8 cellular contexts compared by ENCODE assay signal in genomic region chr10:65570143-65571010, GRCh38.
DNase-seq lines count a peak whose midpoint lies in the region; ATAC-seq, FAIRE-seq and TF ChIP-seq lines count a peak whose summit lies in the region.

No MANE protein-coding gene starts in this region.

- no peak overlapping the region for H3K4ac ChIP-seq in H1 (replicated peaks; ENCODE audit: insufficient read length, low read depth, low read length)
- peak overlapping the region; percentile 46 for H3K4ac ChIP-seq in mesendoderm (ENCODE audit: low read depth, low read length)

- H3K9me3 ChIP-seq in CD4-positive, CD25-positive, alpha-beta regulatory T cell (ENCODE audit: control insufficient read depth in 2 of 2, low read length in 2 of 2) = no peaks in the 10 kb centered on the region
- H3K9me3 ChIP-seq in H1 (ENCODE audit: insufficient read depth in 2 of 2, low read depth in 1 of 2, low read length in 1 of 2) = no peaks in the 10 kb centered on the region

- no peak overlapping the region for H2AK5ac ChIP-seq in H1 (ENCODE audit: low read depth, low read length)
- no peak overlapping the region for H2AK5ac ChIP-seq in mesendoderm (ENCODE audit: low read length)

- H3K23ac ChIP-seq in H1 (ENCODE audit: insufficient read length) (no peak overlapping the region), mesendoderm (ENCODE audit: low read length) (peak overlapping the region; percentile 85)

- POLR2A ChIA-PET in H1 (lab: Charles Lee; ENCODE audit: partially characterized antibody) = interaction anchor here (0.6 to 1.5 kb wide), 4 partner anchors 11 to 1827 kb away, joined by 3 to 5 read pairs (median 4); no protein-coding TSS in a partner anchor

- WGBS in H1 (ENCODE audit: extremely low coverage in 1 of 2, insufficient coverage in 1 of 2, insufficient read length in 1 of 2, insufficient replicate concordance in 2 of 2, low coverage in 1 of 2, low lambda C conversion rate in 2 of 2, missing lambda C conversion rate in 1 of 2), 2 experiments = 9% methylated on average over 20 of the region's 20 CpGs; no CpG with 5 or more reads in 1 of the 2 experiments
- WGBS in mesendoderm (ENCODE audit: extremely low coverage, insufficient coverage, low lambda C conversion rate) = no CpG with 5 or more reads among the region's 20 CpGs

- CTCF ChIA-PET in H1 (lab: Charles Lee; ENCODE audit: partially characterized antibody) = interaction anchor here (1.4 kb wide), 1 partner anchor 398 kb away, joined by 4 read pairs; no protein-coding TSS in a partner anchor

- H3K36me3 ChIP-seq in CD4-positive, CD25-positive, alpha-beta regulatory T cell (ENCODE audit: control insufficient read depth, insufficient read depth, low read length) = no peaks in the 10 kb centered on the region
- H3K36me3 ChIP-seq in H1 (ENCODE audit: control insufficient read depth in 2 of 4, insufficient read depth in 4 of 4, low read length in 3 of 4) (peaks cover 0 to 10% (median 2%) of the 10 kb centered on the region in 4 experiments; a peak in 2 of 8 replicates), mesendoderm (ENCODE audit: control insufficient read depth, insufficient read depth, low read length) (no peaks in the 10 kb centered on the region)

- peak overlapping the region; percentile 99 for H2AFZ ChIP-seq in H1 (ENCODE audit: low read length)

- H3K56ac ChIP-seq in H1 (replicated peaks; ENCODE audit: insufficient read length, low read depth, low read length) = peak overlapping the region; percentile 18
- H3K56ac ChIP-seq in mesendoderm (ENCODE audit: low read length) = peak overlapping the region; percentile 94

- peak overlapping the region; percentile 44 to 93 (median 73) for H3K9ac ChIP-seq in H1 (replicated peaks in 1 of 4; ENCODE audit: extremely low read depth in 1 of 4, low read depth in 3 of 4, low read length in 3 of 4)
- H3K9ac ChIP-seq in mesendoderm (ENCODE audit: low read length) = peak overlapping the region; percentile 93

- peak; percentile 19 for FAIRE-seq in H1 (lab: Jason Lieb, UNC)

- H3K79me2 ChIP-seq in H1 (ENCODE audit: control insufficient read depth in 1 of 2, insufficient read depth in 2 of 2, low read length in 2 of 2) = peaks cover 0 to 11% of the 10 kb centered on the region in 2 experiments; a peak in 1 of 4 replicates
- no peaks in the 10 kb centered on the region for H3K79me2 ChIP-seq in mesendoderm (ENCODE audit: control insufficient read depth, insufficient read depth, low read length)

- H3K4me2 ChIP-seq in H1 (ENCODE audit: insufficient read depth in 1 of 2, low read depth in 2 of 2, low read length in 2 of 2) (peak overlapping the region; percentile 69 to 87), mesendoderm (ENCODE audit: low read length) (peak overlapping the region; percentile 59)

- no peak for TF ChIP-seq EP300 in H1 (IDR thresholded peaks at IDR 0.05; ENCODE audit: borderline replicate concordance in 1 of 2, low read depth in 2 of 2, low read length in 2 of 2)

- no peak overlapping the region for H3K27ac ChIP-seq in CD4-positive, CD25-positive, alpha-beta regulatory T cell (ENCODE audit: insufficient read depth, low read length, poor library complexity, severe bottlenecking)
- H3K27ac ChIP-seq in H1 (ENCODE audit: low read depth, low read length) (peak overlapping the region; percentile 81), mesendoderm (ENCODE audit: low read depth, low read length) (peak overlapping the region; percentile 33)

- H3K18ac ChIP-seq in H1 (ENCODE audit: extremely low read depth, low read length) = peak overlapping the region; percentile 79
- peak overlapping the region; percentile 52 for H3K18ac ChIP-seq in mesendoderm (ENCODE audit: low read length)

- peak overlapping the region; percentile 11; the same call in 1 of the 2 replicates for H2BK12ac ChIP-seq in H1 (ENCODE audit: low read depth, low read length)

- H3K9me3 Mint-ChIP-seq in CD4-positive, CD25-positive, alpha-beta regulatory T cell = peaks cover 0 to 7% (median 3%) of the 10 kb centered on the region in 7 donors

- H3K79me1 ChIP-seq in H1 (ENCODE audit: low read depth, low read length) (no peaks in the 10 kb centered on the region), mesendoderm (ENCODE audit: low read length) (no peaks in the 10 kb centered on the region)

- 0 out of 2 replicates have a peak, but pooled peaks cover 2% of the 10 kb centered on the region for H3K23me2 ChIP-seq in H1 (ENCODE audit: low read depth, low read length)

- H3K4me3 ChIP-seq in CD4-positive, CD25-positive, alpha-beta regulatory T cell (ENCODE audit: low read depth, low read length) = peak overlapping the region; percentile 46
- H3K4me3 ChIP-seq in H1 (ENCODE audit: extremely low read depth in 1 of 4, insufficient read depth in 2 of 4, low read depth in 3 of 4, low read length in 4 of 4) (peak overlapping the region; percentile 63 to 96 (median 78)), mesendoderm (ENCODE audit: low read length) (peak overlapping the region; percentile 84)

- no peak overlapping the region for H3K27ac Mint-ChIP-seq in CD4-positive, CD25-positive, alpha-beta regulatory T cell

- H3K27me3 Mint-ChIP-seq in CD4-positive, CD25-positive, alpha-beta regulatory T cell = no peaks in the 10 kb centered on the region

- 0 out of 2 replicates have a peak overlapping the region, but pooled peaks have one; percentile 25 for H2BK20ac ChIP-seq in H1 (ENCODE audit: low read length)

- H3K4me3 Mint-ChIP-seq in CD4-positive, CD25-positive, alpha-beta regulatory T cell = peak overlapping the region in 1 of 4 donors; percentile 34

- no peaks in the 10 kb centered on the region for H4K20me1 ChIP-seq in H1 (replicated peaks in 1 of 2; ENCODE audit: control insufficient read depth in 1 of 2, insufficient read depth in 2 of 2, low read length in 2 of 2)

- no peaks in the 10 kb centered on the region for H3K4me1 ChIP-seq in CD4-positive, CD25-positive, alpha-beta regulatory T cell (ENCODE audit: control insufficient read depth, insufficient read depth, low read length, poor library complexity, severe bottlenecking)
- H3K4me1 ChIP-seq in H1 (replicated peaks in 1 of 4; ENCODE audit: control insufficient read depth in 3 of 4, insufficient read depth in 4 of 4, low read length in 3 of 4) (no peaks in the 10 kb centered on the region), mesendoderm (ENCODE audit: control insufficient read depth, low read depth, low read length) (no peaks in the 10 kb centered on the region)

- H4K5ac ChIP-seq in H1 (ENCODE audit: insufficient read length, low read depth, low read length) (peak overlapping the region; percentile 72), mesendoderm (ENCODE audit: low read length) (peak overlapping the region; percentile 89)

- H3K4me1 Mint-ChIP-seq in CD4-positive, CD25-positive, alpha-beta regulatory T cell = peaks cover 0 to 3% (median 0%) of the 10 kb centered on the region in 4 donors

- TF ChIP-seq CTCF in H1 (IDR thresholded peaks at IDR 0.05; ENCODE audit: control extremely low read depth in 1 of 3, insufficient read depth in 1 of 3, low read depth in 1 of 3, low read length in 3 of 3) (peak in 1 of 3 experiments; percentile 1; a peak in 1 of 4 replicates), omental fat pad (IDR thresholded peaks at IDR 0.05) (no peak)

- peak; percentile 51 to 91 for TF ChIP-seq POLR2A in H1 (IDR thresholded peaks at IDR 0.05; ENCODE audit: control extremely low read depth in 1 of 2, low read depth in 2 of 2, low read length in 2 of 2)

- H2BK120ac ChIP-seq in H1 (replicated peaks; ENCODE audit: low read depth, low read length) (no peak overlapping the region), mesendoderm (ENCODE audit: low read depth, low read length) (no peak overlapping the region)

- no peak for DNase-seq in CD4-positive, CD25-positive, alpha-beta regulatory T cell
- DNase-seq in NOMO-1 treated with DMSO at 0.1 percent for 48 hours (lab: John Stamatoyannopoulos, UW; ENCODE audit: unreplicated experiment) (peak; percentile 45), H1 (ENCODE audit: low read depth in 1 of 2, low spot score in 2 of 2) (peak; percentile 34 to 71), mesendoderm (peak; percentile 92), COLO829 (ENCODE audit: low spot score) (no peak), omental fat pad (ENCODE audit: low spot score) (no peak)

- peak in 1 of 2 experiments; percentile 18; a peak in 2 of 4 replicates for TF ChIP-seq RAD21 in H1 (IDR thresholded peaks at IDR 0.05 in 1 of 2, conservative IDR thresholded peaks at IDR 0.05 in 1 of 2; ENCODE audit: low read depth in 2 of 2, low read length in 2 of 2)

- H3K14ac ChIP-seq in H1 (ENCODE audit: insufficient read length) = no peak overlapping the region

- peak overlapping the region; percentile 82 for H4K91ac ChIP-seq in H1 (replicated peaks; ENCODE audit: insufficient read length, low read length)

- H2BK15ac ChIP-seq in H1 (ENCODE audit: low read length) (0 out of 2 replicates have a peak overlapping the region, but pooled peaks have one; percentile 74), mesendoderm (replicated peaks; ENCODE audit: low read depth) (no peak overlapping the region)

- H2BK5ac ChIP-seq in H1 (ENCODE audit: low read depth, low read length) (peak overlapping the region; percentile 97), mesendoderm (ENCODE audit: low read length) (no peak overlapping the region)

- H4K8ac ChIP-seq in H1 (ENCODE audit: extremely low read depth, insufficient read depth, low read length) (peak overlapping the region; percentile 30; the same call in 1 of the 2 replicates), mesendoderm (ENCODE audit: low read depth, low read length) (peak overlapping the region; percentile 81)

- no peaks in the 10 kb centered on the region for H3K36me3 Mint-ChIP-seq in CD4-positive, CD25-positive, alpha-beta regulatory T cell

- no peaks in the 10 kb centered on the region for H3K27me3 ChIP-seq in CD4-positive, CD25-positive, alpha-beta regulatory T cell (ENCODE audit: control insufficient read depth, insufficient read depth, low read length)
- H3K27me3 ChIP-seq in H1 (replicated peaks in 1 of 4; ENCODE audit: control insufficient read depth in 3 of 4, extremely low read depth in 1 of 4, insufficient read depth in 3 of 4, low read length in 3 of 4) (no peaks in the 10 kb centered on the region), mesendoderm (ENCODE audit: insufficient read depth, low read length, poor library complexity) (no peaks in the 10 kb centered on the region)

- ATAC-seq in CD4-positive, CD25-positive, alpha-beta regulatory T cell (ENCODE audit: low read depth in 2 of 2) = no peak
- ATAC-seq in HG03066 (IDR thresholded peaks at IDR 0.05; ENCODE audit: low read depth, unreplicated experiment) (peak; percentile 42), HG03520 (IDR thresholded peaks at IDR 0.05; ENCODE audit: unreplicated experiment) (no peak), omental fat pad (ENCODE audit: low FRiP score) (no peak)

TF ChIP-seq in H1, 55 proteins besides CTCF, POLR2A, EP300 and RAD21 (continues in another document):
- TF ChIP-seq SIN3A (conservative IDR thresholded peaks at IDR 0.05 in 1 of 2, IDR thresholded peaks at IDR 0.05 in 1 of 2; ENCODE audit: low read depth in 1 of 2, low read length in 2 of 2) = peak in 1 of 2 experiments; percentile 6; a peak in 1 of 4 replicates
- TF ChIP-seq TAF1 (IDR thresholded peaks at IDR 0.05; ENCODE audit: low read depth, low read length) = peak; percentile 78
- peak; percentile 73 for TF ChIP-seq NRF1 (IDR thresholded peaks at IDR 0.05; ENCODE audit: low read depth, low read length)
- no peak for TF ChIP-seq RNF2 (IDR thresholded peaks at IDR 0.05; ENCODE audit: borderline replicate concordance, low read depth, low read length, missing control alignments, poor library complexity, severe bottlenecking)
- TF ChIP-seq GTF2F1 (IDR thresholded peaks at IDR 0.05; ENCODE audit: borderline replicate concordance, low read depth, low read length) = no peak

Comparison
In these comparisons a context has a peak if more than half of its experiments do, and no peak if none do; other contexts are left out.
1. DNase-seq: peak in NOMO-1 treated with DMSO at 0.1 percent for 48 hours (single experiment), H1 (2 of 2) and mesendoderm (single experiment); none in CD4-positive, CD25-positive, alpha-beta regulatory T cell (0 of 3), COLO829 (single experiment) and omental fat pad (single experiment).
2. Peak in every context shown above with its lines, with median percentiles within 50 percentile points of each other: H3K4me3 ChIP-seq.